ENCODE assay signal across 18 cellular contexts in genomic region chr4:122739174-122739573, GRCh38. TPM values are rescaled to one million over a fixed set of nuclear protein-coding genes. Genes with fewer than 3 reads are reported as not detected.
A peak's percentile ranks its signal among the peaks of the same experiment; 100 is the strongest.
DNase-seq lines count a peak whose midpoint lies in the region; FAIRE-seq and TF ChIP-seq lines count a peak whose summit lies in the region.
"Had no signal": no experiment of that assay in that cellular context is flagged by ENCODE, and none has a peak within 500 bp of the region (broad histone marks: within the 10 kb centered on the region; RNA-seq: fewer than 3 reads in every experiment).

No MANE protein-coding gene starts in this region.

- no peak overlapping the region for H3K9ac ChIP-seq in neural progenitor cell

- H3K4me1 ChIP-seq in SJSA1 (replicated peaks) (peaks cover 16% of the 10 kb centered on the region), neural progenitor cell (no peaks in the 10 kb centered on the region)

- H3K27me3 Mint-ChIP-seq in neural progenitor cell (ENCODE audit: insufficient read depth, low read depth), result no peaks in the 10 kb centered on the region

- H3F3A ChIP-seq in neural progenitor cell (ENCODE audit: low read depth), result peaks cover under 1% of the 10 kb centered on the region

- no peak overlapping the region for H3K4me2 ChIP-seq in neural progenitor cell

- H3K27ac ChIP-seq in SJSA1, result peak overlapping the region; percentile 7; the same call in 1 of the 2 replicates
- H3K27ac ChIP-seq in neural progenitor cell, result no peak overlapping the region
- H3K27ac ChIP-seq: ovary, Peyer's patch, thoracic aorta had no signal

- H3K9me3 Mint-ChIP-seq in neural progenitor cell, result peaks cover 18% of the 10 kb centered on the region

- no peak for TF ChIP-seq CTCF in fibroblast of mammary gland (conservative IDR thresholded peaks at IDR 0.05; ENCODE audit: control insufficient read depth, insufficient read depth, low read depth, low read length)
- TF ChIP-seq CTCF in neural progenitor cell (IDR thresholded peaks at IDR 0.05), result no peak

- H3K36me3 Mint-ChIP-seq in neural progenitor cell, result peaks cover 18% of the 10 kb centered on the region

- no peak overlapping the region for H3K27ac Mint-ChIP-seq in neural progenitor cell
- H3K27ac Mint-ChIP-seq: activated naive CD4-positive, alpha-beta T cell treated with anti-CD3 and anti-CD28 coated beads for 36 hours had no signal

- H3K36me3 ChIP-seq in SJSA1 (peaks cover 2% of the 10 kb centered on the region; the same call in 1 of the 2 replicates), neural progenitor cell (peaks cover 5% of the 10 kb centered on the region)
- H3K36me3 ChIP-seq: ovary had no signal

- H2AFZ ChIP-seq in neural progenitor cell (replicated peaks), result no peak overlapping the region

- no peaks in the 10 kb centered on the region for H3K4me1 Mint-ChIP-seq in neural progenitor cell

- DNase-seq in SKM-1 treated with dmso at 0.1 percent for 144 hours (lab: John Stamatoyannopoulos, UW; ENCODE audit: unreplicated experiment) (peak; percentile 3), SKM-1 (lab: John Stamatoyannopoulos, UW; ENCODE audit: unreplicated experiment) (no peak), SJSA1 (ENCODE audit: low read depth in 1 of 2, low spot score in 2 of 2) (peak in 1 of 2 experiments; percentile 23), fibroblast of mammary gland (ENCODE audit: low read depth) (peak; percentile 90), neural progenitor cell (ENCODE audit: low spot score) (no peak), GM19239 (ENCODE audit: insufficient read length, low spot score) (no peak), A172 (ENCODE audit: low spot score) (no peak), H4 (ENCODE audit: low spot score) (no peak)
- DNase-seq: activated naive CD4-positive, alpha-beta T cell treated with anti-CD3 and anti-CD28 coated beads for 36 hours; cerebellar nuclear complex; DMS79 treated with DMSO at 0.1 percent for 48 hours; NCI-H1105 treated with DMSO at 0.1 percent for 48 hours; ovary; Peyer's patch; stimulated activated CD4-positive, alpha-beta T cell treated with anti-CD3 and anti-CD28 coated beads, Interleukin-12 subunit alpha, Interleukin-12 subunit beta, amount 100 ng/mL, for 4 hours had no signal

- H3K4me3 ChIP-seq in SJSA1 (no peak overlapping the region), fibroblast of mammary gland (ENCODE audit: control insufficient read depth, low read depth, low read length) (no peak overlapping the region), neural progenitor cell (no peak overlapping the region)
- H3K4me3 ChIP-seq: ovary, Peyer's patch, thoracic aorta had no signal

- H3K4me3 Mint-ChIP-seq in neural progenitor cell, result no peak overlapping the region
- H3K4me3 Mint-ChIP-seq: activated naive CD4-positive, alpha-beta T cell treated with anti-CD3 and anti-CD28 coated beads for 36 hours had no signal

- H3K27me3 ChIP-seq in SJSA1 (replicated peaks) (no peaks in the 10 kb centered on the region), neural progenitor cell (no peaks in the 10 kb centered on the region)
- H3K27me3 ChIP-seq: ovary, Peyer's patch had no signal

- FAIRE-seq in GM19239 (lab: Jason Lieb, UNC), result no peak
- FAIRE-seq: A204.1, H1 had no signal

- H3K9me3 ChIP-seq in SJSA1 (replicated peaks) (no peaks in the 10 kb centered on the region), neural progenitor cell (ENCODE audit: low read depth) (peaks cover 6% of the 10 kb centered on the region)
- H3K9me3 ChIP-seq: ovary, Peyer's patch, thoracic aorta had no signal

- H4K20me1 ChIP-seq in neural progenitor cell (ENCODE audit: low read depth), result no peaks in the 10 kb centered on the region

- peaks cover 6% of the 10 kb centered on the region for H3K79me2 ChIP-seq in neural progenitor cell (ENCODE audit: low read depth)

RNA-seq across cellular contexts. Expression of gene BBS12, which starts 6.7 kb away (rescaled TPM):
- 2.9 and 3.3 TPM in 2 replicates for total RNA-seq in SJSA1 (2014; rRNA removed; shearing (Covaris generic))
- 5.9 and 7.7 TPM in 2 replicates for total RNA-seq in neural progenitor cell (ENCODE audit: low replicate concordance)
- total RNA-seq in A172 (2014; rRNA removed; shearing (Covaris generic)), result 3.3 and 5.2 TPM in 2 replicates
- total RNA-seq in H4 (2014; rRNA removed; shearing (Covaris generic)), result 3.4 and 4.1 TPM in 2 replicates

Comparison
In these comparisons a context has a peak if more than half of its experiments do, and no peak if none do; other contexts are left out.
1. DNase-seq: peak in SKM-1 treated with dmso at 0.1 percent for 144 hours (single experiment) and fibroblast of mammary gland (single experiment); none in SKM-1 (single experiment), neural progenitor cell (single experiment), GM19239 (single experiment), A172 (single experiment) and H4 (single experiment).